Comparison of ENCODE assay signal across 13 cellular contexts in the genomic region with DNA sequence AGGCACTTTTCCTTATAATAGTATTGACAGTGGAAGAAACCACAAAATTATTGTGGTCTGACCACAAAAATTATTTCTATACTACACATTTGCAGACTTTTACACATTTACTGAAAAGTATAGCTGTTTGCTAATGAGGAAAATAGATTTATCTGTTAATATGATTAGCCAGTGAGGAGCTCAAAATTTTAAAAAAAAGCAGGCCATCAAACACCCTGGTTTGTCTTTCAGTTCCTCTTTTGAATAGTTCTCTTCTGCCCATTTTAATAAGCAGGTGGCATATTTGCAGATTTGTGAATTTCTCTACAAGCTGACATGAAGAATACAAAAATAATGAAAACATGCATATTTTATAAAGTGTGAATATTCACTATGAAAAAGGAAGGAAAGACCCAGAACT. TPM values are rescaled to one million over a fixed set of nuclear protein-coding genes. Genes with fewer than 3 reads are reported as not detected.
DNase-seq lines count a peak whose midpoint lies in the region; ATAC-seq and TF ChIP-seq lines count a peak whose summit lies in the region.
"Had no signal": no experiment of that assay in that cellular context is flagged by ENCODE, and none has a peak within 500 bp of the region (broad histone marks: within the 10 kb centered on the region; RNA-seq: fewer than 3 reads in every experiment).

No MANE protein-coding gene starts in this region.

- H3K4me3 ChIP-seq in NB4 (ENCODE audit: low read depth, low read length): no peak overlapping the region
- H3K4me3 ChIP-seq in fibroblast of the aortic adventitia (ENCODE audit: low read depth, low read length): no peak overlapping the region

- ATAC-seq in GM21576 (IDR thresholded peaks at IDR 0.05; ENCODE audit: unreplicated experiment) (peak; percentile 41), GM21526 (IDR thresholded peaks at IDR 0.05; ENCODE audit: low FRiP score, unreplicated experiment) (no peak), HG02588 (IDR thresholded peaks at IDR 0.05; ENCODE audit: unreplicated experiment) (no peak)

- CTCF ChIA-PET in GM10248 (lab: Yijun Ruan, JAX): no interaction called here

- POLR2A ChIA-PET in GM10248 (lab: Yijun Ruan, JAX): no interaction called here

- no peak for TF ChIP-seq POLR2A in NB4 (IDR thresholded peaks at IDR 0.05; ENCODE audit: extremely low read depth, insufficient read length)

- DNase-seq in GM10248 (ENCODE audit: extremely low spot score) (peak; percentile 29), NB4 (ENCODE audit: low read depth) (peak; percentile 10), fibroblast of the aortic adventitia (ENCODE audit: low read depth) (peak; percentile 10), DMS53 treated with DMSO at 0.1 percent for 48 hours (lab: John Stamatoyannopoulos, UW; ENCODE audit: unreplicated experiment) (no peak)
- DNase-seq in stimulated activated CD4-positive, alpha-beta T cell treated with anti-CD3 and anti-CD28 coated beads, Interleukin-4, amount 100 ng/mL, for 24 hours: no peak
- DNase-seq: activated naive CD8-positive, alpha-beta T cell treated with anti-CD3 and anti-CD28 coated beads for 36 hours; DMS79 treated with DMSO at 0.1 percent for 48 hours; NCI-H1092 treated with DMSO at 0.1 percent for 48 hours; NCI-H446 treated with DMSO at 0.1 percent for 48 hours; Right ventricle myocardium superior had no signal

- no peak for TF ChIP-seq CTCF in GM10248 (IDR thresholded peaks at IDR 0.05; ENCODE audit: control extremely low read depth, extremely low read depth, low read depth, missing control alignments)
- no peak for TF ChIP-seq CTCF in NB4 (IDR thresholded peaks at IDR 0.05; ENCODE audit: low read depth, low read length)
- TF ChIP-seq CTCF in fibroblast of the aortic adventitia (IDR thresholded peaks at IDR 0.05; ENCODE audit: insufficient read depth, low read length): no peak

RNA-seq across cellular contexts. Expression of a gene that starts 5.6 kb away (rescaled TPM):
- total RNA-seq in fibroblast of the aortic adventitia (ENCODE audit: low replicate concordance): 4.7 and 13.5 TPM in 2 replicates

Comparison
In these comparisons a context has a peak if more than half of its experiments do, and no peak if none do; other contexts are left out.
1. DNase-seq: peak in GM10248 (single experiment), NB4 (single experiment) and fibroblast of the aortic adventitia (single experiment); none in stimulated activated CD4-positive, alpha-beta T cell treated with anti-CD3 and anti-CD28 coated beads, Interleukin-4, amount 100 ng/mL, for 24 hours (single experiment) and DMS53 treated with DMSO at 0.1 percent for 48 hours (single experiment).